In the genomic region with DNA sequence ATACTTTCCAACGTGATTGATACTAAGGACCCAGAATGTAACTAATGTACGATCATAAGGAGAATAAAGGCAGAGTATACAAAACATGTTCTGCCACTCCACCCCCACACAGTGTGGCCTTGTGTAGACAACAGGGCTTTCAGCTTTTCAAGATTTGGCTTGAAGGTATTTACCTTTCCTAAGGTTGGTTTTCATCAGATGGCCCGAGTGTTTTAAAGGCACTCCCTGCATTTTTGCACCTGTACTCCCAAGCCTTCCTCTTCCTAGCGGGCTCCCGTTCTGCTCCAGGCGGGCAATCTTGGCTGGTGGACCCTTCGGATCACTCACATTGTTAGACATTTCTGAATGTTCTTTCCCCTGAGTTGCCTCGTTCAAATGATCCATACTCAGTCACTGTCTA, we compare ENCODE assay signal across 17 cellular contexts. TPM values are rescaled to one million over a fixed set of nuclear protein-coding genes. Genes with fewer than 3 reads are reported as not detected.
DNase-seq lines count a peak whose midpoint lies in the region; ATAC-seq and TF ChIP-seq lines count a peak whose summit lies in the region.
"Had no signal": no experiment of that assay in that cellular context is flagged by ENCODE, and none has a peak within 500 bp of the region (broad histone marks: within the 10 kb centered on the region; RNA-seq: fewer than 3 reads in every experiment).

No MANE protein-coding gene starts in this region.

- POLR2A ChIA-PET in CD4-positive, alpha-beta memory T cell (lab: Charles Lee; ENCODE audit: partially characterized antibody): interaction anchor here (0.7 to 1.1 kb wide), 3 partner anchors 10 to 24 kb away, joined by 3 to 4 read pairs (median 3); no protein-coding TSS in a partner anchor
- POLR2A ChIA-PET in Caco-2 (lab: Charles Lee): no interaction called here
- POLR2A ChIA-PET in naive thymus-derived CD8-positive, alpha-beta T cell (lab: Charles Lee): interaction anchor here (0.6 to 6.8 kb wide), 6 partner anchors 9 to 332 kb away, joined by 3 to 65 read pairs (median 8); no protein-coding TSS in a partner anchor

- TF ChIP-seq CTCF in Caco-2 (IDR thresholded peaks at IDR 0.05; ENCODE audit: insufficient read depth in 1 of 2, low read depth in 1 of 2, low read length in 1 of 2, severe bottlenecking in 1 of 2, unreplicated experiment in 1 of 2): no peak

- H3K4me1 Mint-ChIP-seq in CD4-positive, alpha-beta memory T cell: peaks cover 43 to 90% (median 71%) of the 10 kb centered on the region in 4 donors
- H3K4me1 Mint-ChIP-seq in Caco-2 (ENCODE audit: low read depth, unreplicated experiment): peaks cover 15% of the 10 kb centered on the region
- peaks cover 56% of the 10 kb centered on the region for H3K4me1 Mint-ChIP-seq in activated T-helper 17 cell treated with anti-CD3 and anti-CD28 coated beads, Interleukin-2, amount 50 U/mL, for 72 hours
- H3K4me1 Mint-ChIP-seq in naive thymus-derived CD8-positive, alpha-beta T cell: peaks cover 40 to 79% (median 71%) of the 10 kb centered on the region in 4 donors

- H3K9me3 ChIP-seq in CD4-positive, alpha-beta memory T cell (ENCODE audit: control insufficient read depth in 1 of 2, low read length in 2 of 2): no peaks in the 10 kb centered on the region
- no peaks in the 10 kb centered on the region for H3K9me3 ChIP-seq in Caco-2
- H3K9me3 ChIP-seq: BE2C, lower lobe of right lung, ovary had no signal

- no peaks in the 10 kb centered on the region for H3K9me3 Mint-ChIP-seq in CD4-positive, alpha-beta memory T cell
- no peaks in the 10 kb centered on the region for H3K9me3 Mint-ChIP-seq in Caco-2 (ENCODE audit: unreplicated experiment)
- no peaks in the 10 kb centered on the region for H3K9me3 Mint-ChIP-seq in activated T-helper 17 cell treated with anti-CD3 and anti-CD28 coated beads, Interleukin-2, amount 50 U/mL, for 72 hours
- H3K9me3 Mint-ChIP-seq in naive thymus-derived CD8-positive, alpha-beta T cell: no peaks in the 10 kb centered on the region

- H3K27me3 Mint-ChIP-seq in CD4-positive, alpha-beta memory T cell: no peaks in the 10 kb centered on the region
- H3K27me3 Mint-ChIP-seq in Caco-2 (ENCODE audit: insufficient read depth, unreplicated experiment): no peaks in the 10 kb centered on the region
- H3K27me3 Mint-ChIP-seq in activated T-helper 17 cell treated with anti-CD3 and anti-CD28 coated beads, Interleukin-2, amount 50 U/mL, for 72 hours: no peaks in the 10 kb centered on the region
- no peaks in the 10 kb centered on the region for H3K27me3 Mint-ChIP-seq in naive thymus-derived CD8-positive, alpha-beta T cell

- CTCF ChIA-PET in CD4-positive, alpha-beta memory T cell (lab: Charles Lee; ENCODE audit: partially characterized antibody): interaction anchor here (1.4 to 2.7 kb wide), 2 partner anchors 25 to 139 kb away, joined by 3 to 9 read pairs; no protein-coding TSS in a partner anchor
- CTCF ChIA-PET in Caco-2 (lab: Charles Lee): interaction anchor here (0.7 kb wide), 1 partner anchor 447 kb away, joined by 3 read pairs; no protein-coding TSS in a partner anchor

- no peaks in the 10 kb centered on the region for H3K27me3 ChIP-seq in CD4-positive, alpha-beta memory T cell (ENCODE audit: insufficient read depth, low read length)
- no peaks in the 10 kb centered on the region for H3K27me3 ChIP-seq in Caco-2 (replicated peaks; ENCODE audit: control insufficient read depth, insufficient read depth, low read length)
- H3K27me3 ChIP-seq: BE2C, ovary had no signal

- no peak overlapping the region for H3K4me3 ChIP-seq in CD4-positive, alpha-beta memory T cell (ENCODE audit: low read length in 2 of 2)
- no peak overlapping the region for H3K4me3 ChIP-seq in Caco-2 (ENCODE audit: low read depth, low read length)
- H3K4me3 ChIP-seq: lower lobe of right lung, ovary had no signal

- H3K36me3 Mint-ChIP-seq in CD4-positive, alpha-beta memory T cell: peaks cover 52 to 70% of the 10 kb centered on the region in 2 donors
- H3K36me3 Mint-ChIP-seq in Caco-2 (ENCODE audit: insufficient read depth, unreplicated experiment): peaks cover 11% of the 10 kb centered on the region
- peaks cover 100% of the 10 kb centered on the region for H3K36me3 Mint-ChIP-seq in activated T-helper 17 cell treated with anti-CD3 and anti-CD28 coated beads, Interleukin-2, amount 50 U/mL, for 72 hours (ENCODE audit: low read depth)
- peaks cover 21 to 57% (median 31%) of the 10 kb centered on the region in 3 donors for H3K36me3 Mint-ChIP-seq in naive thymus-derived CD8-positive, alpha-beta T cell

- no peak for DNase-seq in CD4-positive, alpha-beta memory T cell
- DNase-seq in Caco-2 (no peak), posterior vena cava (ENCODE audit: low spot score) (no peak)
- DNase-seq in naive thymus-derived CD8-positive, alpha-beta T cell: no peak
- DNase-seq: aorta, BE2C, KBM-7, lower lobe of right lung, NCI-H1048, NCI-H2081, NCI-H524, ovary, SHP77 treated with DMSO at 0.1 percent for 48 hours had no signal

- no peak overlapping the region for H3K27ac ChIP-seq in CD4-positive, alpha-beta memory T cell (ENCODE audit: low read depth, low read length)
- H3K27ac ChIP-seq: lower lobe of right lung, ovary had no signal

- intact Hi-C loops in CD4-positive, alpha-beta memory T cell (cut with micrococcal nuclease): loop anchor here (10.0 kb wide), 3 partner anchors 564 to 724 kb away; a partner anchor contains a TSS
- intact Hi-C loops in Caco-2 (cut with micrococcal nuclease; ENCODE audit: unreplicated experiment): no loop called here
- intact Hi-C loops in posterior vena cava (cut with DNase I): no loop called here

- BruUV-seq in Caco-2 (replicated peaks; lab: Mats Ljungman, UMichigan): no TSS peak

- peaks cover 14% of the 10 kb centered on the region for H3K36me3 ChIP-seq in CD4-positive, alpha-beta memory T cell (ENCODE audit: insufficient read depth, low read length)
- H3K36me3 ChIP-seq in Caco-2 (ENCODE audit: control insufficient read depth, insufficient read depth, low read length): no peaks in the 10 kb centered on the region
- H3K36me3 ChIP-seq: BE2C, ovary had no signal

- ATAC-seq in activated T-helper 17 cell treated with anti-CD3 and anti-CD28 coated beads, Interleukin-2, amount 50 U/mL, for 72 hours (replicated peaks): no peak
- no peak for ATAC-seq in naive thymus-derived CD8-positive, alpha-beta T cell
- ATAC-seq in GM19395 (IDR thresholded peaks at IDR 0.05; ENCODE audit: unreplicated experiment): no peak
- ATAC-seq in GM18498 (IDR thresholded peaks at IDR 0.05; ENCODE audit: unreplicated experiment): no peak
- ATAC-seq: activated CD4-positive, CD25-positive, alpha-beta regulatory T cell treated with anti-CD3 and anti-CD28 coated beads, Interleukin-2, amount 50 U/mL, for 24 hours; lower lobe of right lung had no signal

- peak overlapping the region; percentile 53 to 81 (median 69) for H3K27ac Mint-ChIP-seq in CD4-positive, alpha-beta memory T cell
- peak overlapping the region; percentile 33 for H3K27ac Mint-ChIP-seq in Caco-2 (ENCODE audit: unreplicated experiment)
- H3K27ac Mint-ChIP-seq in activated T-helper 17 cell treated with anti-CD3 and anti-CD28 coated beads, Interleukin-2, amount 50 U/mL, for 72 hours: peak overlapping the region; percentile 89
- H3K27ac Mint-ChIP-seq in naive thymus-derived CD8-positive, alpha-beta T cell: peak overlapping the region; percentile 91 to 99 (median 95)

- peaks cover 69% of the 10 kb centered on the region for H3K4me1 ChIP-seq in CD4-positive, alpha-beta memory T cell (ENCODE audit: insufficient read depth, low read length)
- peaks cover 8% of the 10 kb centered on the region; the same call in 1 of the 2 replicates for H3K4me1 ChIP-seq in Caco-2
- H3K4me1 ChIP-seq: BE2C had no signal

- H3K4me3 Mint-ChIP-seq in CD4-positive, alpha-beta memory T cell: peak overlapping the region in 7 of 8 donors; percentile 3 to 80 (median 58)
- H3K4me3 Mint-ChIP-seq in Caco-2 (ENCODE audit: unreplicated experiment): no peak overlapping the region
- peak overlapping the region; percentile 88 for H3K4me3 Mint-ChIP-seq in activated T-helper 17 cell treated with anti-CD3 and anti-CD28 coated beads, Interleukin-2, amount 50 U/mL, for 72 hours
- peak overlapping the region; percentile 62 to 96 (median 84) for H3K4me3 Mint-ChIP-seq in naive thymus-derived CD8-positive, alpha-beta T cell

RNA-seq across cellular contexts. Expression of a gene that starts 4.6 kb away (rescaled TPM):
- 100 to 1,000 TPM; 211 TPM for total RNA-seq in CD4-positive, alpha-beta memory T cell
- 100 to 1,000 TPM; 101 to 109 TPM for polyA plus RNA-seq in CD4-positive, alpha-beta memory T cell
- total RNA-seq in Caco-2 (2022) (13.8 and 16.4 TPM in 2 replicates), posterior vena cava (10 to 100 TPM; 10.8 to 10.9 TPM)
- 100 to 1,000 TPM; 414 to 494 TPM for total RNA-seq in activated T-helper 17 cell treated with anti-CD3 and anti-CD28 coated beads, Interleukin-2, amount 50 U/mL, for 72 hours
- 100 to 1,000 TPM; 429 to 436 TPM for total RNA-seq in naive thymus-derived CD8-positive, alpha-beta T cell
- 100 to 1,000 TPM; 196 to 265 (median 242) TPM for polyA plus RNA-seq in naive thymus-derived CD8-positive, alpha-beta T cell

Comparison
In these comparisons a context has a peak if more than half of its experiments do, and no peak if none do; other contexts are left out.
1. H3K27ac Mint-ChIP-seq: peak in every context shown above with its lines; median percentile 95 in naive thymus-derived CD8-positive, alpha-beta T cell; 89 in activated T-helper 17 cell treated with anti-CD3 and anti-CD28 coated beads, Interleukin-2, amount 50 U/mL, for 72 hours; 69 in CD4-positive, alpha-beta memory T cell; 33 in Caco-2.
2. RNA of a gene that starts 4.6 kb away (total RNA-seq): 414 to 494 TPM in activated T-helper 17 cell treated with anti-CD3 and anti-CD28 coated beads, Interleukin-2, amount 50 U/mL, for 72 hours, 429 to 436 TPM in naive thymus-derived CD8-positive, alpha-beta T cell and 211 TPM in CD4-positive, alpha-beta memory T cell; 13.8 to 16.4 TPM in Caco-2 and 10.8 to 10.9 TPM in posterior vena cava; every median in the first group is over 10 times any median in the second.